In genomic region chr19:38900220-38900629, GRCh38 we compare ENCODE assay signal across 8 cellular contexts. TPM values are rescaled to one million over a fixed set of nuclear protein-coding genes. Genes with fewer than 3 reads are reported as not detected.
A peak's percentile ranks its signal among the peaks of the same experiment; 100 is the strongest.
DNase-seq lines count a peak whose midpoint lies in the region; ATAC-seq and FAIRE-seq lines count a peak whose summit lies in the region.

No MANE protein-coding gene starts in this region.

- H3K4me1 Mint-ChIP-seq in T-helper 1 cell treated with Interleukin-12 subunit alpha and Interleukin-12 subunit beta and Interleukin-4 antibody, amounts not matched to agents 30 μg/mL and 1 μg/mL, for 36 hours (ENCODE audit: low read depth), result peaks cover 28% of the 10 kb centered on the region
- peaks cover 36% of the 10 kb centered on the region for H3K4me1 Mint-ChIP-seq in activated CD8-positive, alpha-beta T cell treated with anti-CD3 and anti-CD28 coated beads, Interleukin-2, amount 10 ng/mL, durations not matched to agents 7 days and 5 days (ENCODE audit: low read depth)

- CTCF ChIA-PET in activated CD8-positive, alpha-beta T cell treated with anti-CD3 and anti-CD28 coated beads, Interleukin-2, amount 10 ng/mL, durations not matched to agents 7 days and 5 days (lab: Charles Lee), result interaction anchor here (0.9 to 4.0 kb wide), 12 partner anchors 9 to 498 kb away, joined by 3 to 49 read pairs (median 5); partner anchors contain the start of genes EIF3K, FAM98C, MRPS12 and RINL

- no peak for DNase-seq in T-helper 1 cell
- DNase-seq in activated CD8-positive, alpha-beta T cell treated with anti-CD3 and anti-CD28 coated beads, Interleukin-2, amount 10 ng/mL, durations not matched to agents 7 days and 5 days, result no peak
- peak; percentile 77 for DNase-seq in superior temporal gyrus (ENCODE audit: extremely low spot score)
- no peak for DNase-seq in NCI-H146 treated with DMSO at 0.1 percent for 48 hours (lab: John Stamatoyannopoulos, UW; ENCODE audit: unreplicated experiment)

- FAIRE-seq in islet of Langerhans (lab: Jason Lieb, UNC), result peak; percentile 51

- no peaks in the 10 kb centered on the region for H3K9me3 Mint-ChIP-seq in T-helper 1 cell treated with Interleukin-12 subunit alpha and Interleukin-12 subunit beta and Interleukin-4 antibody, amounts not matched to agents 30 μg/mL and 1 μg/mL, for 36 hours
- no peaks in the 10 kb centered on the region for H3K9me3 Mint-ChIP-seq in activated CD8-positive, alpha-beta T cell treated with anti-CD3 and anti-CD28 coated beads, Interleukin-2, amount 10 ng/mL, durations not matched to agents 7 days and 5 days (ENCODE audit: insufficient read depth)

- H3K27ac Mint-ChIP-seq in T-helper 1 cell treated with Interleukin-12 subunit alpha and Interleukin-12 subunit beta and Interleukin-4 antibody, amounts not matched to agents 30 μg/mL and 1 μg/mL, for 36 hours, result peak overlapping the region; percentile 95
- H3K27ac Mint-ChIP-seq in activated CD8-positive, alpha-beta T cell treated with anti-CD3 and anti-CD28 coated beads, Interleukin-2, amount 10 ng/mL, durations not matched to agents 7 days and 5 days, result peak overlapping the region; percentile 95

- H3K36me3 Mint-ChIP-seq in T-helper 1 cell treated with Interleukin-12 subunit alpha and Interleukin-12 subunit beta and Interleukin-4 antibody, amounts not matched to agents 30 μg/mL and 1 μg/mL, for 36 hours (ENCODE audit: low read depth), result peaks cover 18% of the 10 kb centered on the region
- H3K36me3 Mint-ChIP-seq in activated CD8-positive, alpha-beta T cell treated with anti-CD3 and anti-CD28 coated beads, Interleukin-2, amount 10 ng/mL, durations not matched to agents 7 days and 5 days (ENCODE audit: low read depth), result peaks cover 21% of the 10 kb centered on the region

- POLR2A ChIA-PET in activated CD8-positive, alpha-beta T cell treated with anti-CD3 and anti-CD28 coated beads, Interleukin-2, amount 10 ng/mL, durations not matched to agents 7 days and 5 days (lab: Charles Lee), result interaction anchor here (0.7 to 2.4 kb wide), 9 partner anchors 9 to 253 kb away, joined by 3 to 17 read pairs (median 4); partner anchors contain the start of genes ACTN4, MRPS12, RINL and SARS2

- H3K4me3 Mint-ChIP-seq in T-helper 1 cell treated with Interleukin-12 subunit alpha and Interleukin-12 subunit beta and Interleukin-4 antibody, amounts not matched to agents 30 μg/mL and 1 μg/mL, for 36 hours, result peak overlapping the region; percentile 96
- H3K4me3 Mint-ChIP-seq in activated CD8-positive, alpha-beta T cell treated with anti-CD3 and anti-CD28 coated beads, Interleukin-2, amount 10 ng/mL, durations not matched to agents 7 days and 5 days, result peak overlapping the region; percentile 91

- no peak for ATAC-seq in activated CD8-positive, alpha-beta T cell treated with anti-CD3 and anti-CD28 coated beads, Interleukin-2, amount 10 ng/mL, durations not matched to agents 7 days and 5 days
- ATAC-seq in esophagus mucosa (no peak), HG03175 (IDR thresholded peaks at IDR 0.05; ENCODE audit: unreplicated experiment) (no peak)

- no peaks in the 10 kb centered on the region for H3K27me3 Mint-ChIP-seq in T-helper 1 cell treated with Interleukin-12 subunit alpha and Interleukin-12 subunit beta and Interleukin-4 antibody, amounts not matched to agents 30 μg/mL and 1 μg/mL, for 36 hours (ENCODE audit: low read depth)
- H3K27me3 Mint-ChIP-seq in activated CD8-positive, alpha-beta T cell treated with anti-CD3 and anti-CD28 coated beads, Interleukin-2, amount 10 ng/mL, durations not matched to agents 7 days and 5 days (ENCODE audit: low read depth), result no peaks in the 10 kb centered on the region

RNA-seq across cellular contexts. Expression of gene NFKBIB, which starts 0.5 kb away (rescaled TPM):
- total RNA-seq in activated CD8-positive, alpha-beta T cell treated with anti-CD3 and anti-CD28 coated beads, Interleukin-2, amount 10 ng/mL, durations not matched to agents 7 days and 5 days, result 10 to 100 TPM; 31.9 to 36.6 TPM
- total RNA-seq in esophagus mucosa, result 21.4 TPM

RNA-seq across cellular contexts. Expression of gene SIRT2, which starts 0.8 kb away (rescaled TPM):
- total RNA-seq in activated CD8-positive, alpha-beta T cell treated with anti-CD3 and anti-CD28 coated beads, Interleukin-2, amount 10 ng/mL, durations not matched to agents 7 days and 5 days, result 10 to 100 TPM; 36.4 to 40.3 TPM
- total RNA-seq in esophagus mucosa, result 40.3 TPM

RNA-seq across cellular contexts. Expression of gene CCER2, which starts 11.8 kb away (rescaled TPM):
- 1 to 10 TPM in 1 of 2 experiments, under 1 TPM in 1; 0.79 to 1.1 TPM for total RNA-seq in activated CD8-positive, alpha-beta T cell treated with anti-CD3 and anti-CD28 coated beads, Interleukin-2, amount 10 ng/mL, durations not matched to agents 7 days and 5 days
- 1.4 TPM for total RNA-seq in esophagus mucosa

RNA-seq across cellular contexts. Expression of gene RINL, which starts 22.1 kb away (rescaled TPM):
- 10 to 100 TPM; 58.9 to 63.5 TPM for total RNA-seq in activated CD8-positive, alpha-beta T cell treated with anti-CD3 and anti-CD28 coated beads, Interleukin-2, amount 10 ng/mL, durations not matched to agents 7 days and 5 days
- total RNA-seq in esophagus mucosa, result 7.6 TPM

RNA-seq across cellular contexts. Expression of gene SARS2, which starts 30.3 kb away (rescaled TPM):
- 10 to 100 TPM; 36.2 to 36.6 TPM for total RNA-seq in activated CD8-positive, alpha-beta T cell treated with anti-CD3 and anti-CD28 coated beads, Interleukin-2, amount 10 ng/mL, durations not matched to agents 7 days and 5 days
- total RNA-seq in esophagus mucosa, result 24.1 TPM
